In genomic region chr10:95697429-95697828, GRCh38 we compare ENCODE assay signal across 20 cellular contexts. TPM values are rescaled to one million over a fixed set of nuclear protein-coding genes. Genes with fewer than 3 reads are reported as not detected.
DNase-seq lines count a peak whose midpoint lies in the region; ATAC-seq, FAIRE-seq and TF ChIP-seq lines count a peak whose summit lies in the region.
"Had no signal": no experiment of that assay in that cellular context is flagged by ENCODE, and none has a peak within 500 bp of the region (broad histone marks: within the 10 kb centered on the region; RNA-seq: fewer than 3 reads in every experiment).

No MANE protein-coding gene starts in this region.

- FAIRE-seq in GM12878 (lab: Jason Lieb, UNC), result peak; percentile 88
- FAIRE-seq: bronchial epithelial cell had no signal

- POLR2A ChIA-PET in GM12878 (lab: Charles Lee), result interaction anchor here (0.5 to 1.6 kb wide), 2 partner anchors 15 to 59 kb away, joined by 3 to 7 read pairs; no protein-coding TSS in a partner anchor

- H3K9ac ChIP-seq in Karpas-422 (ENCODE audit: low read length) (no peak overlapping the region), GM12878 (ENCODE audit: control insufficient read depth, insufficient read depth, low read length) (no peak overlapping the region)

- H3K27me3 ChIP-seq in Karpas-422 (ENCODE audit: low read length), result no peaks in the 10 kb centered on the region
- H3K27me3 ChIP-seq in GM12878 (replicated peaks in 1 of 2; ENCODE audit: control insufficient read depth in 2 of 2, insufficient read depth in 2 of 2, low read length in 1 of 2), result no peaks in the 10 kb centered on the region
- H3K27me3 ChIP-seq in upper lobe of right lung, result no peaks in the 10 kb centered on the region
- H3K27me3 ChIP-seq: transverse colon had no signal

- WGBS in GM12878 (ENCODE audit: insufficient coverage, insufficient replicate concordance, low lambda C conversion rate, missing lambda C conversion rate), result 17% methylated on average over 3 of the region's 3 CpGs

- H3K4me1 ChIP-seq in Karpas-422 (ENCODE audit: low read length), result peaks cover 9% of the 10 kb centered on the region
- H3K4me1 ChIP-seq in GM12878 (ENCODE audit: control insufficient read depth, insufficient read depth, low read length), result peaks cover 13% of the 10 kb centered on the region
- peaks cover 8% of the 10 kb centered on the region for H3K4me1 ChIP-seq in upper lobe of right lung

- H3K9me2 ChIP-seq in Karpas-422 (replicated peaks; ENCODE audit: insufficient read depth, low read length), result no peaks in the 10 kb centered on the region

- no peak overlapping the region for H3K4me3 ChIP-seq in Karpas-422 (ENCODE audit: low read length)
- H3K4me3 ChIP-seq in GM12878, result no peak overlapping the region
- no peak overlapping the region for H3K4me3 ChIP-seq in upper lobe of right lung
- H3K4me3 ChIP-seq: left ventricle myocardium inferior, transverse colon had no signal

- DNase-seq in NCI-H82 (lab: John Stamatoyannopoulos, UW), result peak; percentile 0
- DNase-seq in NCI-H82 treated with DMSO at 0.1 percent for 48 hours (lab: John Stamatoyannopoulos, UW; ENCODE audit: unreplicated experiment), result no peak
- DNase-seq in Karpas-422, result peak; percentile 41
- DNase-seq in GM12878 (ENCODE audit: low read depth, low spot score), result peak; percentile 63
- DNase-seq in upper lobe of right lung, result no peak
- no peak for DNase-seq in epidermal melanocyte (ENCODE audit: insufficient read length, low spot score)
- DNase-seq in NCI-H146 treated with DMSO at 0.1 percent for 48 hours (lab: John Stamatoyannopoulos, UW; ENCODE audit: unreplicated experiment), result no peak
- DNase-seq: activated CD4-positive, CD25-positive, alpha-beta regulatory T cell; activated naive CD4-positive, alpha-beta T cell treated with Interleukin-2 at 50 U/mL for 16 hours; CD8-positive, alpha-beta T cell; KG1; left ventricle myocardium inferior; NCI-H1436 treated with DMSO at 0.1 percent for 48 hours; NCI-H446 treated with DMSO at 0.1 percent for 48 hours; retina; transverse colon had no signal

- H3K79me2 ChIP-seq in Karpas-422 (ENCODE audit: low read length) (peaks cover 12% of the 10 kb centered on the region), GM12878 (ENCODE audit: control insufficient read depth, insufficient read depth, low read length) (peaks cover 13% of the 10 kb centered on the region)

- H4K20me1 ChIP-seq in Karpas-422 (ENCODE audit: insufficient read depth, low read depth, low read length), result no peaks in the 10 kb centered on the region
- H4K20me1 ChIP-seq in GM12878 (ENCODE audit: control insufficient read depth, insufficient read depth), result no peaks in the 10 kb centered on the region

- peak; percentile 42 for ATAC-seq in GM12878
- peak; percentile 20 for ATAC-seq in upper lobe of right lung
- no peak for ATAC-seq in HG02623 (IDR thresholded peaks at IDR 0.05; ENCODE audit: unreplicated experiment)
- ATAC-seq: CD8-positive, alpha-beta T cell; Panc1 had no signal

- H3K27ac ChIP-seq in Karpas-422 (ENCODE audit: low read length), result no peak overlapping the region
- H3K27ac ChIP-seq in GM12878 (ENCODE audit: control insufficient read depth, insufficient read depth), result peak overlapping the region; percentile 38; the same call in 1 of the 2 replicates
- no peak overlapping the region for H3K27ac ChIP-seq in upper lobe of right lung
- H3K27ac ChIP-seq: 22Rv1, left ventricle myocardium inferior, transverse colon had no signal

- TF ChIP-seq CTCF in GM12878 (IDR thresholded peaks at IDR 0.05 in 2 of 3, conservative IDR thresholded peaks at IDR 0.05 in 1 of 3; ENCODE audit: control insufficient read depth in 2 of 3, extremely low read depth in 1 of 3, insufficient read depth in 1 of 3, low read depth in 3 of 3, low read length in 3 of 3) (no peak), upper lobe of right lung (IDR thresholded peaks at IDR 0.05) (no peak)

- no peaks in the 10 kb centered on the region for H3K9me3 ChIP-seq in Karpas-422 (ENCODE audit: low read length)
- H3K9me3 ChIP-seq in GM12878 (replicated peaks; ENCODE audit: control insufficient read depth, insufficient read depth, low read length), result peaks cover 6% of the 10 kb centered on the region; the same call in 2 of the 3 replicates
- H3K9me3 ChIP-seq in upper lobe of right lung, result no peaks in the 10 kb centered on the region
- H3K9me3 ChIP-seq: left ventricle myocardium inferior, transverse colon had no signal

- TF ChIP-seq EP300 in GM12878 (IDR thresholded peaks at IDR 0.05; ENCODE audit: borderline replicate concordance in 1 of 2, control insufficient read depth in 1 of 2, low read depth in 2 of 2, low read length in 2 of 2), result no peak

- intact Hi-C loops in GM12878 (cut with micrococcal nuclease; ENCODE audit: unreplicated experiment), result loop anchor here (10.0 kb wide), 1 partner anchor 287 kb away; no protein-coding TSS in a partner anchor
- intact Hi-C loops in upper lobe of right lung (cut with DNase I), result loop anchor here (10.0 kb wide), 1 partner anchor 147 kb away; no protein-coding TSS in a partner anchor

- in situ Hi-C loops in GM12878 (cut with MboI), result loop anchor here (5.0 kb wide), 1 partner anchor 50 kb away; no protein-coding TSS in a partner anchor

- no peaks in the 10 kb centered on the region for H3K36me3 ChIP-seq in Karpas-422 (ENCODE audit: insufficient read depth, low read length)
- H3K36me3 ChIP-seq in GM12878 (ENCODE audit: control insufficient read depth in 2 of 2, insufficient read depth in 2 of 2, low read length in 1 of 2), result no peaks in the 10 kb centered on the region
- H3K36me3 ChIP-seq in upper lobe of right lung, result no peaks in the 10 kb centered on the region
- H3K36me3 ChIP-seq: left ventricle myocardium inferior, transverse colon had no signal

- BruUV-seq in GM12878 (replicated peaks; lab: Mats Ljungman, UMichigan), result no TSS peak

- SMC1A ChIA-PET in GM12878 (lab: Charles Lee; ENCODE audit: uncharacterized antibody, unreplicated experiment), result interaction anchor here (0.9 to 7.7 kb wide), 6 partner anchors 17 to 143 kb away, joined by 3 to 267 read pairs (median 6); partner anchors contain the start of gene ENTPD1

- no peak for TF ChIP-seq RAD21 in GM12878 (IDR thresholded peaks at IDR 0.05; ENCODE audit: insufficient read depth, low read depth, low read length)

- CTCF ChIA-PET in GM12878 (lab: Yijun Ruan, JAX), result interaction anchor here (1.5 to 6.8 kb wide), 3 partner anchors 60 to 168 kb away, joined by 5 to 337 read pairs (median 112); partner anchors contain the start of gene ENTPD1

- no peak overlapping the region for H2AFZ ChIP-seq in Karpas-422 (ENCODE audit: low read length)
- peak overlapping the region; percentile 62 for H2AFZ ChIP-seq in GM12878 (ENCODE audit: control insufficient read depth, low read depth, low read length)

- H3K4me2 ChIP-seq in Karpas-422 (ENCODE audit: low read depth, low read length, poor library complexity, severe bottlenecking) (no peak overlapping the region), GM12878 (ENCODE audit: control insufficient read depth, insufficient read depth) (no peak overlapping the region)

- no peak for TF ChIP-seq POLR2A in GM12878 (IDR thresholded peaks at IDR 0.05; ENCODE audit: low read depth, low read length)

- RAD21 ChIA-PET in GM12878 (lab: Charles Lee; ENCODE audit: unreplicated experiment), result interaction anchor here (1.0 to 7.6 kb wide), 5 partner anchors 59 to 168 kb away, joined by 3 to 324 read pairs (median 4); partner anchors contain the start of gene ENTPD1

RNA-seq across cellular contexts. Expression of gene TCTN3, which starts 3.7 kb away (rescaled TPM):
- 7.5 and 14.2 TPM in 2 replicates for total RNA-seq in Karpas-422 (2014; rRNA removed; shearing (Covaris generic); ENCODE audit: low replicate concordance)
- 63.8 and 67.8 TPM in 2 replicates for total RNA-seq in GM12878 (2013; cell fraction: nucleolus; rRNA removed)
- total RNA-seq in GM12878 (2014; rRNA removed), result 31.4 and 36.1 TPM in 2 replicates
- total RNA-seq in GM12878 (2014; rRNA removed; fragmentation: Illumina TruSeq; extraction: Trizol), result 21.7 and 23.9 TPM in 2 replicates
- 27.0 and 27.1 TPM in 2 replicates for total RNA-seq in GM12878 (2021)
- polyA plus RNA-seq in GM12878 (2011; ENCODE audit: low read depth), result 17.2 TPM
- 36.2 and 45.0 TPM in 2 replicates for polyA plus RNA-seq in GM12878 (2011; rRNA removed)
- polyA plus RNA-seq in GM12878 (2011; cell fraction: cytosol; rRNA removed), result 40.8 and 45.2 TPM in 2 replicates
- polyA plus RNA-seq in GM12878 (2011; cell fraction: nucleus; rRNA removed), result 38.9 and 44.1 TPM in 2 replicates
- polyA plus RNA-seq in GM12878 (2012), result 16.8 and 20.9 TPM in 2 replicates
- polyA plus RNA-seq in GM12878 (2014; fragmentation: Illumina TruSeq; extraction: Trizol), result 31.1 and 33.4 TPM in 2 replicates
- polyA plus RNA-seq in GM12878 (2014; fragmentation: Nextera tagmentation; extraction: Ambion mirVana), result 10 to 100 TPM; 20.0 to 24.0 TPM
- polyA plus RNA-seq in GM12878 (2014; rRNA removed), result 23.2 and 25.0 TPM in 2 replicates
- 10 to 100 TPM; 46.7 to 48.7 TPM for polyA plus RNA-seq in GM12878 (2016; fragmentation: Nextera tagmentation; extraction: Ambion mirVana)
- polyA minus RNA-seq in GM12878 (2011; rRNA and poly(A)+ RNA removed), result 48.1 and 62.2 TPM in 2 replicates
- polyA minus RNA-seq in GM12878 (2011; cell fraction: cytosol; rRNA and poly(A)+ RNA removed), result 19.2 and 20.3 TPM in 2 replicates
- 39.7 and 77.6 TPM in 2 replicates for polyA minus RNA-seq in GM12878 (2011; cell fraction: nucleus; rRNA and poly(A)+ RNA removed)
- 29.0 TPM for total RNA-seq in upper lobe of right lung

RNA-seq across cellular contexts. Expression of gene ALDH18A1, which starts 40.9 kb away (rescaled TPM):
- 43.7 and 50.0 TPM in 2 replicates for total RNA-seq in Karpas-422 (2014; rRNA removed; shearing (Covaris generic); ENCODE audit: low replicate concordance)
- total RNA-seq in GM12878 (2013; cell fraction: nucleolus; rRNA removed), result 38.8 and 40.6 TPM in 2 replicates
- total RNA-seq in GM12878 (2014; rRNA removed), result 95.0 and 97.1 TPM in 2 replicates
- total RNA-seq in GM12878 (2014; rRNA removed; fragmentation: Illumina TruSeq; extraction: Trizol), result 80.8 and 87.6 TPM in 2 replicates
- 118 and 121 TPM in 2 replicates for total RNA-seq in GM12878 (2021)
- polyA plus RNA-seq in GM12878 (2011; ENCODE audit: low read depth), result 48.4 TPM
- polyA plus RNA-seq in GM12878 (2011; rRNA removed), result 115 and 118 TPM in 2 replicates
- polyA plus RNA-seq in GM12878 (2011; cell fraction: cytosol; rRNA removed), result 90.3 and 97.0 TPM in 2 replicates
- polyA plus RNA-seq in GM12878 (2011; cell fraction: nucleus; rRNA removed), result 267 and 465 TPM in 2 replicates
- polyA plus RNA-seq in GM12878 (2012), result 55.6 and 58.6 TPM in 2 replicates
- 104 and 119 TPM in 2 replicates for polyA plus RNA-seq in GM12878 (2014; fragmentation: Illumina TruSeq; extraction: Trizol)
- polyA plus RNA-seq in GM12878 (2014; fragmentation: Nextera tagmentation; extraction: Ambion mirVana), result 10 to 100 TPM; 24.3 to 32.8 TPM
- polyA plus RNA-seq in GM12878 (2014; rRNA removed), result 71.6 and 80.0 TPM in 2 replicates
- polyA plus RNA-seq in GM12878 (2016; fragmentation: Nextera tagmentation; extraction: Ambion mirVana), result 100 to 1,000 TPM; 107 to 108 TPM
- 130 and 166 TPM in 2 replicates for polyA minus RNA-seq in GM12878 (2011; rRNA and poly(A)+ RNA removed)
- 32.9 and 39.4 TPM in 2 replicates for polyA minus RNA-seq in GM12878 (2011; cell fraction: cytosol; rRNA and poly(A)+ RNA removed)
- 70.1 and 92.0 TPM in 2 replicates for polyA minus RNA-seq in GM12878 (2011; cell fraction: nucleus; rRNA and poly(A)+ RNA removed)
- 32.8 TPM for total RNA-seq in upper lobe of right lung

RNA-seq across cellular contexts. Expression of gene ENTPD1, which starts 58.5 kb away (rescaled TPM):
- 0.11 and 0.32 TPM in 2 replicates for total RNA-seq in Karpas-422 (2014; rRNA removed; shearing (Covaris generic); ENCODE audit: low replicate concordance)
- total RNA-seq in GM12878 (2013; cell fraction: nucleolus; rRNA removed), result 1,304 and 1,321 TPM in 2 replicates
- total RNA-seq in GM12878 (2014; rRNA removed), result 174 and 207 TPM in 2 replicates
- total RNA-seq in GM12878 (2014; rRNA removed; fragmentation: Illumina TruSeq; extraction: Trizol), result 211 and 225 TPM in 2 replicates
- 191 and 192 TPM in 2 replicates for total RNA-seq in GM12878 (2021)
- polyA plus RNA-seq in GM12878 (2011; ENCODE audit: low read depth), result 134 TPM
- 413 and 501 TPM in 2 replicates for polyA plus RNA-seq in GM12878 (2011; rRNA removed)
- 240 and 247 TPM in 2 replicates for polyA plus RNA-seq in GM12878 (2011; cell fraction: cytosol; rRNA removed)
- 347 and 487 TPM in 2 replicates for polyA plus RNA-seq in GM12878 (2011; cell fraction: nucleus; rRNA removed)
- 141 and 153 TPM in 2 replicates for polyA plus RNA-seq in GM12878 (2012)
- polyA plus RNA-seq in GM12878 (2014; fragmentation: Illumina TruSeq; extraction: Trizol), result 267 and 329 TPM in 2 replicates
- 100 to 1,000 TPM; 110 to 113 TPM for polyA plus RNA-seq in GM12878 (2014; fragmentation: Nextera tagmentation; extraction: Ambion mirVana)
- polyA plus RNA-seq in GM12878 (2014; rRNA removed), result 126 and 147 TPM in 2 replicates
- 100 to 1,000 TPM; 129 to 137 TPM for polyA plus RNA-seq in GM12878 (2016; fragmentation: Nextera tagmentation; extraction: Ambion mirVana)
- 467 and 533 TPM in 2 replicates for polyA minus RNA-seq in GM12878 (2011; rRNA and poly(A)+ RNA removed)
- 132 and 154 TPM in 2 replicates for polyA minus RNA-seq in GM12878 (2011; cell fraction: cytosol; rRNA and poly(A)+ RNA removed)
- 363 and 434 TPM in 2 replicates for polyA minus RNA-seq in GM12878 (2011; cell fraction: nucleus; rRNA and poly(A)+ RNA removed)
- total RNA-seq in upper lobe of right lung, result 64.6 TPM
- total RNA-seq: bronchial epithelial cell had no signal

Comparison
In these comparisons a context has a peak if more than half of its experiments do, and no peak if none do; other contexts are left out.
1. DNase-seq: peak in NCI-H82 (single experiment), Karpas-422 (single experiment) and GM12878 (single experiment); none in NCI-H82 treated with DMSO at 0.1 percent for 48 hours (single experiment), upper lobe of right lung (single experiment), epidermal melanocyte (single experiment) and NCI-H146 treated with DMSO at 0.1 percent for 48 hours (single experiment).
2. RNA of gene ENTPD1, which starts 58.5 kb away (total RNA-seq): 174 to 1,321 TPM in GM12878 and 64.6 TPM in upper lobe of right lung (single experiment); 0.11 to 0.32 TPM in Karpas-422; every median in the first group is over 10 times any median in the second.